In the genomic region with DNA sequence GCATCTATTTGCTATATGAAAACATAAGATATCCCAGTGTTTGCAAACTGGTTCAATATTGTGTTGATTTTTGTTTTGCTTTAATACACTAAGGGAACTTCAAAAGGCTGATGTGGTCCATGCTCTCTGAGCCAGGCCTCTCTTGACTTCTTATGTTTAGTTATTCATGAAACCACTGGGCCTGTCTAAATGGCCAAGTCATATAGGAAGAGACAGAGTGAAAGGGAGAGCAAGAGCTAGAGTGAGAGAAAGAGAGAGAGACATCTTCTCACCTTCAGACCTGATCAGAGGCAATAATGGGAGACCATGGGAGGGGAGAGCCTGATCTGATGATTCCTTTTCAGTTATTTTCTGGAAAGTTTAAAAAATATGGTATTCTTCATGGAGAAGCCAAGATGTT, we compare ENCODE assay signal across 1 cellular context.
TF ChIP-seq lines count a peak whose summit lies in the region.

No MANE protein-coding gene starts in this region.

TF ChIP-seq in WTC11, 78 proteins besides CTCF, POLR2A, EP300 and RAD21 (continued from another document):
- TF ChIP-seq, protein P1, sequence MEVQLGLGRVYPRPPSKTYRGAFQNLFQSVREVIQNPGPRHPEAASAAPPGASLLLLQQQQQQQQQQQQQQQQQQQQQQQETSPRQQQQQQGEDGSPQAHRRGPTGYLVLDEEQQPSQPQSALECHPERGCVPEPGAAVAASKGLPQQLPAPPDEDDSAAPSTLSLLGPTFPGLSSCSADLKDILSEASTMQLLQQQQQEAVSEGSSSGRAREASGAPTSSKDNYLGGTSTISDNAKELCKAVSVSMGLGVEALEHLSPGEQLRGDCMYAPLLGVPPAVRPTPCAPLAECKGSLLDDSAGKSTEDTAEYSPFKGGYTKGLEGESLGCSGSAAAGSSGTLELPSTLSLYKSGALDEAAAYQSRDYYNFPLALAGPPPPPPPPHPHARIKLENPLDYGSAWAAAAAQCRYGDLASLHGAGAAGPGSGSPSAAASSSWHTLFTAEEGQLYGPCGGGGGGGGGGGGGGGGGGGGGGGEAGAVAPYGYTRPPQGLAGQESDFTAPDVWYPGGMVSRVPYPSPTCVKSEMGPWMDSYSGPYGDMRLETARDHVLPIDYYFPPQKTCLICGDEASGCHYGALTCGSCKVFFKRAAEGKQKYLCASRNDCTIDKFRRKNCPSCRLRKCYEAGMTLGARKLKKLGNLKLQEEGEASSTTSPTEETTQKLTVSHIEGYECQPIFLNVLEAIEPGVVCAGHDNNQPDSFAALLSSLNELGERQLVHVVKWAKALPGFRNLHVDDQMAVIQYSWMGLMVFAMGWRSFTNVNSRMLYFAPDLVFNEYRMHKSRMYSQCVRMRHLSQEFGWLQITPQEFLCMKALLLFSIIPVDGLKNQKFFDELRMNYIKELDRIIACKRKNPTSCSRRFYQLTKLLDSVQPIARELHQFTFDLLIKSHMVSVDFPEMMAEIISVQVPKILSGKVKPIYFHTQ (CRISPR knock-in tag; IDR thresholded peaks at IDR 0.05), result no peak
- TF ChIP-seq NFATC4 (CRISPR knock-in tag; IDR thresholded peaks at IDR 0.05) (no peak), HMGA2 (CRISPR knock-in tag; IDR thresholded peaks at IDR 0.05) (no peak), JAZF1 (CRISPR knock-in tag; IDR thresholded peaks at IDR 0.05) (no peak)
TF ChIP-seq in WTC11: peak in this region for 0.
